8 cellular contexts compared by ENCODE assay signal in the genomic region with DNA sequence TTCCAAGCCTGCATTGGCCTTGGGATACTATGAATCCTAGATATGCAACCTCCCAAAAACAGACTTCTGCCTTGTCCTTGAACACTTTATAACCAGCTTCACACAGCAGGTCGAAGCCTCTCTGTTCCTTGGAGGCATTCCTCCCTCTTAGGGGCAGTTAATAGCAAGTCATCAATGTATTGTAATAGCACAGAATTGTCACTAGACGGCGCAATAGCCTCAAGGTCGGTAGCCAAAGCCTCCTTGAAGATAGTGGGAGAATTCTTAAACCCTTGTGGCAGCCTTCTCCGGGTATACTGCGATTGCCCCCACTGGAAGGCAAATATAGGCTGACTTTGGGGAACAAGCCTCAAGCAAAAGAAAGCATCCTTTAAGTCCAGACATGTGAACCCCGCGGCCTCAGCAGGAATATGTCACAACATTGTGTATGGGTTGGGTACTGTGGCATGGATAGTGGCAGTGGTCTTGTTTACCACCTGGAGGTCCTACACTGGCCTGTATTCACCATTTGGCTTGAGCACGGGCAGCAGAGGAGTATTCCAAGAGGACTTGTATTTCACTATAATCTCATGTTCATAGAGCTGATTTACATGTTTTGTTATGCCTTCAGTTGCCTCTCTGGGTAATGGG.
DNase-seq lines count a peak whose midpoint lies in the region; ATAC-seq and TF ChIP-seq lines count a peak whose summit lies in the region.

No MANE protein-coding gene starts in this region.

- intact Hi-C loops in PC-3 (cut with micrococcal nuclease): no loop called here

- H3K4me2 ChIP-seq in GM23248 (ENCODE audit: unreplicated experiment) (no peak overlapping the region), PC-3 (ENCODE audit: low read length) (no peak overlapping the region), mesendoderm (ENCODE audit: low read length) (no peak overlapping the region)

- peak; percentile 62 for DNase-seq in CD1c-positive myeloid dendritic cell (ENCODE audit: extremely low spot score)
- peak; percentile 63 for DNase-seq in GM23248
- peak; percentile 11 for DNase-seq in PC-3
- DNase-seq in dermis microvascular lymphatic vessel endothelial cell (ENCODE audit: low read depth in 2 of 2): peak; percentile 4 to 36
- DNase-seq in mesendoderm: peak; percentile 83
- no peak for DNase-seq in activated CD8-positive, alpha-beta memory T cell treated with anti-CD3 and anti-CD28 coated beads for 24 hours

- POLR2A ChIA-PET in PC-3 (lab: Charles Lee; ENCODE audit: unreplicated experiment): no interaction called here

- WGBS in GM23248 (ENCODE audit: low coverage in 1 of 2, low lambda C conversion rate in 2 of 2, missing lambda C conversion rate in 2 of 2), 2 experiments: 25 to 26% methylated on average over 9 of the region's 9 CpGs
- no CpG with 5 or more reads among the region's 9 CpGs for WGBS in mesendoderm (ENCODE audit: extremely low coverage, insufficient coverage, low lambda C conversion rate)

- H3K4me3 ChIP-seq in GM23248 (no peak overlapping the region), PC-3 (ENCODE audit: low read length) (no peak overlapping the region), mesendoderm (ENCODE audit: low read length) (no peak overlapping the region)

- H3K9me2 ChIP-seq in GM23248 (ENCODE audit: insufficient read depth) (no peaks in the 10 kb centered on the region), PC-3 (replicated peaks; ENCODE audit: low read length) (no peaks in the 10 kb centered on the region)

- no peaks in the 10 kb centered on the region for H3K79me2 ChIP-seq in GM23248 (ENCODE audit: insufficient read depth)
- no peaks in the 10 kb centered on the region for H3K79me2 ChIP-seq in PC-3 (ENCODE audit: low read length)
- H3K79me2 ChIP-seq in mesendoderm (ENCODE audit: control insufficient read depth, insufficient read depth, low read length): no peaks in the 10 kb centered on the region

- H4K20me1 ChIP-seq in GM23248 (ENCODE audit: insufficient read depth) (no peaks in the 10 kb centered on the region), PC-3 (ENCODE audit: low read length) (no peaks in the 10 kb centered on the region)

- H3F3A ChIP-seq in GM23248 (ENCODE audit: insufficient read depth) (no peaks in the 10 kb centered on the region), PC-3 (ENCODE audit: low read length, unreplicated experiment) (no peaks in the 10 kb centered on the region)

- H3K9me3 ChIP-seq in GM23248 (ENCODE audit: low read depth) (no peaks in the 10 kb centered on the region), PC-3 (ENCODE audit: low read length) (peaks cover 6% of the 10 kb centered on the region; the same call in 1 of the 2 replicates)

- no peak overlapping the region for H3K27ac ChIP-seq in GM23248
- no peak overlapping the region for H3K27ac ChIP-seq in PC-3 (ENCODE audit: low read length)
- no peak overlapping the region for H3K27ac ChIP-seq in mesendoderm (ENCODE audit: low read depth, low read length)

- H3K27ac Mint-ChIP-seq in activated T-helper 17 cell treated with anti-CD3 and anti-CD28 coated beads, Interleukin-2, amount 50 U/mL, for 72 hours: no peak overlapping the region

- H3K36me3 ChIP-seq in GM23248 (ENCODE audit: low read depth) (no peaks in the 10 kb centered on the region), PC-3 (ENCODE audit: low read depth, low read length) (no peaks in the 10 kb centered on the region), mesendoderm (ENCODE audit: control insufficient read depth, insufficient read depth, low read length) (no peaks in the 10 kb centered on the region)

- H2BK15ac ChIP-seq in mesendoderm (replicated peaks; ENCODE audit: low read depth): no peak overlapping the region

- H4K5ac ChIP-seq in mesendoderm (ENCODE audit: low read length): no peak overlapping the region

- H3K79me1 ChIP-seq in mesendoderm (ENCODE audit: low read length): no peaks in the 10 kb centered on the region

- H3K9ac ChIP-seq in GM23248 (no peak overlapping the region), PC-3 (ENCODE audit: low read length) (no peak overlapping the region), mesendoderm (ENCODE audit: low read length) (no peak overlapping the region)

- no TSS peak for BruUV-seq in PC-3 (replicated peaks; lab: Mats Ljungman, UMichigan)

- peaks cover 14% of the 10 kb centered on the region for H3K27me3 Mint-ChIP-seq in activated T-helper 17 cell treated with anti-CD3 and anti-CD28 coated beads, Interleukin-2, amount 50 U/mL, for 72 hours

- in situ Hi-C loops in GM23248 (cut with MboI): no loop called here

- H3K27me3 ChIP-seq in GM23248 (replicated peaks; ENCODE audit: insufficient read depth) (no peaks in the 10 kb centered on the region), PC-3 (ENCODE audit: low read length) (no peaks in the 10 kb centered on the region), mesendoderm (ENCODE audit: insufficient read depth, low read length, poor library complexity) (no peaks in the 10 kb centered on the region)

- no peak overlapping the region for H2BK5ac ChIP-seq in mesendoderm (ENCODE audit: low read length)

- ATAC-seq in PC-3: no peak
- no peak for ATAC-seq in GM21576 (IDR thresholded peaks at IDR 0.05; ENCODE audit: unreplicated experiment)
- ATAC-seq in activated T-helper 17 cell treated with anti-CD3 and anti-CD28 coated beads, Interleukin-2, amount 50 U/mL, for 72 hours (replicated peaks): no peak

- no peaks in the 10 kb centered on the region for H3K9me3 Mint-ChIP-seq in activated T-helper 17 cell treated with anti-CD3 and anti-CD28 coated beads, Interleukin-2, amount 50 U/mL, for 72 hours

- H3K4me1 ChIP-seq in GM23248 (ENCODE audit: insufficient read depth) (no peaks in the 10 kb centered on the region), PC-3 (ENCODE audit: insufficient read depth, low read length) (no peaks in the 10 kb centered on the region), mesendoderm (ENCODE audit: control insufficient read depth, low read depth, low read length) (no peaks in the 10 kb centered on the region)

- H3K23ac ChIP-seq in mesendoderm (ENCODE audit: low read length): no peak overlapping the region

- no peak overlapping the region for H2AK5ac ChIP-seq in mesendoderm (ENCODE audit: low read length)

- H3K18ac ChIP-seq in mesendoderm (ENCODE audit: low read length): no peak overlapping the region

- CTCF ChIA-PET in PC-3 (lab: Charles Lee): no interaction called here

- peak; percentile 54 for TF ChIP-seq CTCF in PC-3 (conservative IDR thresholded peaks at IDR 0.05; ENCODE audit: low read depth, low read length)

- H2AFZ ChIP-seq in GM23248: no peak overlapping the region
- no peak overlapping the region for H2AFZ ChIP-seq in PC-3 (ENCODE audit: low read length)

- no peak overlapping the region for H4K8ac ChIP-seq in mesendoderm (ENCODE audit: low read depth, low read length)

- no peaks in the 10 kb centered on the region for H3K4me1 Mint-ChIP-seq in activated T-helper 17 cell treated with anti-CD3 and anti-CD28 coated beads, Interleukin-2, amount 50 U/mL, for 72 hours

- no peaks in the 10 kb centered on the region for H3K36me3 Mint-ChIP-seq in activated T-helper 17 cell treated with anti-CD3 and anti-CD28 coated beads, Interleukin-2, amount 50 U/mL, for 72 hours (ENCODE audit: low read depth)

- no peak overlapping the region for H3K4ac ChIP-seq in mesendoderm (ENCODE audit: low read depth, low read length)

- H3K56ac ChIP-seq in mesendoderm (ENCODE audit: low read length): no peak overlapping the region

- H3K4me3 Mint-ChIP-seq in activated T-helper 17 cell treated with anti-CD3 and anti-CD28 coated beads, Interleukin-2, amount 50 U/mL, for 72 hours: no peak overlapping the region

- H2BK120ac ChIP-seq in mesendoderm (ENCODE audit: low read depth, low read length): no peak overlapping the region
